In genomic region chr3:136343873-136344281, GRCh38 we compare ENCODE assay signal across 9 cellular contexts.
DNase-seq lines count a peak whose midpoint lies in the region; ATAC-seq and TF ChIP-seq lines count a peak whose summit lies in the region.
"Had no signal": no experiment of that assay in that cellular context is flagged by ENCODE, and none has a peak within 500 bp of the region (broad histone marks: within the 10 kb centered on the region; RNA-seq: fewer than 3 reads in every experiment).

No MANE protein-coding gene starts in this region.

- intact Hi-C loops in Right ventricle myocardium inferior (cut with DNase I) (no loop called here), gastrocnemius medialis (cut with DNase I; ENCODE audit: low total_unique reads) (no loop called here)

- TF ChIP-seq POLR2A in gastrocnemius medialis (IDR thresholded peaks at IDR 0.05) = no peak

- ATAC-seq in Right ventricle myocardium inferior (peak; percentile 81), gastrocnemius medialis (peak; percentile 91 to 97), GM18907 (IDR thresholded peaks at IDR 0.05; ENCODE audit: unreplicated experiment) (no peak)

- peaks cover 0 to 12% of the 10 kb centered on the region in 2 donors for H3K4me1 ChIP-seq in gastrocnemius medialis

- H3K27me3 ChIP-seq in gastrocnemius medialis = no peaks in the 10 kb centered on the region
- H3K27me3 ChIP-seq: neutrophil had no signal

- peak overlapping the region in 1 of 4 donors; percentile 32 for H3K27ac ChIP-seq in gastrocnemius medialis
- H3K27ac ChIP-seq: neutrophil had no signal

- no peak for TF ChIP-seq CTCF in gastrocnemius medialis (IDR thresholded peaks at IDR 0.05 in 4 of 5, conservative IDR thresholded peaks at IDR 0.05 in 1 of 5)

- in situ Hi-C loops in gastrocnemius medialis (cut with MboI; ENCODE audit: low sequenced_read_pairs in 4 of 4) = no loop called here

- H3K36me3 ChIP-seq in gastrocnemius medialis = peaks cover 0 to 26% of the 10 kb centered on the region in 2 donors

- no peak overlapping the region for H3K4me3 ChIP-seq in gastrocnemius medialis

- peak; percentile 35 for DNase-seq in NCI-H345 (lab: John Stamatoyannopoulos, UW)
- no peak for DNase-seq in NCI-H345 treated with DMSO at 0.1 percent for 48 hours (lab: John Stamatoyannopoulos, UW; ENCODE audit: unreplicated experiment)
- peak; percentile 72 for DNase-seq in SK-N-DZ (ENCODE audit: low spot score)
- peak; percentile 87 for DNase-seq in Right ventricle myocardium inferior (ENCODE audit: missing footprints)
- peak; percentile 66 to 82 for DNase-seq in gastrocnemius medialis
- DNase-seq in retina = no peak
- no peak for DNase-seq in activated effector memory CD4-positive, alpha-beta T cell treated with Interleukin-2 at 50 U/mL for 16 hours

- H3K9me3 ChIP-seq in gastrocnemius medialis = no peaks in the 10 kb centered on the region
- H3K9me3 ChIP-seq: neutrophil had no signal

Comparison
In these comparisons a context has a peak if more than half of its experiments do, and no peak if none do; other contexts are left out.
1. DNase-seq: peak in NCI-H345 (single experiment), SK-N-DZ (single experiment), Right ventricle myocardium inferior (single experiment) and gastrocnemius medialis (2 of 2); none in NCI-H345 treated with DMSO at 0.1 percent for 48 hours (single experiment), retina (single experiment) and activated effector memory CD4-positive, alpha-beta T cell treated with Interleukin-2 at 50 U/mL for 16 hours (single experiment).